ENCODE assay signal across 1 cellular context in genomic region chr11:66421492-66422205, GRCh38.
A peak's percentile ranks its signal among the peaks of the same experiment; 100 is the strongest.
TF ChIP-seq lines count a peak whose summit lies in the region.

No MANE protein-coding gene starts in this region.

TF ChIP-seq in HEK293, 187 proteins besides CTCF, POLR2A, EP300 and RAD21 (continued from another document and continues in another):
- TF ChIP-seq ZNF645 (tag by site-specific recombination; IDR thresholded peaks at IDR 0.05), result no peak
- peak; percentile 72 for TF ChIP-seq ZBTB10 (tag by site-specific recombination; IDR thresholded peaks at IDR 0.05)
- 0 out of 2 replicates have a peak, but pooled peaks have one; percentile 74 for TF ChIP-seq ZNF24 (tag by site-specific recombination; IDR thresholded peaks at IDR 0.05)
- peak; percentile 100 for TF ChIP-seq HOXC10 (CRISPR knock-in tag; IDR thresholded peaks at IDR 0.05)
- TF ChIP-seq ZNF777 (tag by site-specific recombination; IDR thresholded peaks at IDR 0.05; ENCODE audit: borderline replicate concordance), result no peak
- TF ChIP-seq ZNF548 (tag by site-specific recombination; IDR thresholded peaks at IDR 0.05), result no peak
- no peak for TF ChIP-seq ZNF10 (tag by site-specific recombination; IDR thresholded peaks at IDR 0.05)
- TF ChIP-seq ZNF146 (tag by site-specific recombination; IDR thresholded peaks at IDR 0.05), result 0 out of 2 replicates have a peak, but pooled peaks have one; percentile 16
- TF ChIP-seq ZNF23 (tag by site-specific recombination; IDR thresholded peaks at IDR 0.05; ENCODE audit: borderline replicate concordance), result no peak
- TF ChIP-seq ZNF114 (tag by site-specific recombination; IDR thresholded peaks at IDR 0.05), result no peak
- TF ChIP-seq ZNF274 (IDR thresholded peaks at IDR 0.05; ENCODE audit: low read length), result no peak
- TF ChIP-seq ZNF274 (tag by site-specific recombination; IDR thresholded peaks at IDR 0.05; ENCODE audit: borderline replicate concordance), result no peak
- peak; percentile 75; the same call in 1 of the 2 replicates for TF ChIP-seq ZBTB7A (tag by site-specific recombination; IDR thresholded peaks at IDR 0.05; ENCODE audit: low read depth)
- no peak for TF ChIP-seq ZNF768 (tag by site-specific recombination; IDR thresholded peaks at IDR 0.05)
- no peak for TF ChIP-seq ZIC2 (tag by site-specific recombination; IDR thresholded peaks at IDR 0.05)
- peak; percentile 71; the same call in 1 of the 2 replicates for TF ChIP-seq KLF16 (tag by site-specific recombination; IDR thresholded peaks at IDR 0.05)
- 0 out of 2 replicates have a peak, but pooled peaks have one; percentile 38 for TF ChIP-seq ZNF266 (tag by site-specific recombination; IDR thresholded peaks at IDR 0.05; ENCODE audit: low read depth)
- no peak for TF ChIP-seq ZNF626 (tag by site-specific recombination; IDR thresholded peaks at IDR 0.05)
- TF ChIP-seq ZBTB8A (tag by site-specific recombination; IDR thresholded peaks at IDR 0.05), result peak; percentile 59
- no peak; the same call in 1 of the 2 replicates for TF ChIP-seq ZBTB11 (tag by site-specific recombination; conservative IDR thresholded peaks at IDR 0.05; ENCODE audit: low read depth)
- TF ChIP-seq ZNF132 (tag by site-specific recombination; IDR thresholded peaks at IDR 0.05; ENCODE audit: borderline replicate concordance), result no peak
- peak; percentile 100 for TF ChIP-seq HOXD13 (CRISPR knock-in tag; IDR thresholded peaks at IDR 0.05; ENCODE audit: borderline replicate concordance)
- peak; percentile 61 for TF ChIP-seq ZBTB6 (tag by site-specific recombination; IDR thresholded peaks at IDR 0.05)
- peak; percentile 94 for TF ChIP-seq ZNF660 (tag by site-specific recombination; IDR thresholded peaks at IDR 0.05)
- no peak for TF ChIP-seq ZNF510 (tag by site-specific recombination; IDR thresholded peaks at IDR 0.05; ENCODE audit: insufficient replicate concordance)
- no peak for TF ChIP-seq ZNF248 (tag by site-specific recombination; IDR thresholded peaks at IDR 0.05)
- no peak for TF ChIP-seq ZNF19 (tag by site-specific recombination; IDR thresholded peaks at IDR 0.05; ENCODE audit: low read depth)
- no peak; the same call in 1 of the 2 replicates for TF ChIP-seq GLIS2 (tag by site-specific recombination; IDR thresholded peaks at IDR 0.05)
- TF ChIP-seq ZNF398 (tag by site-specific recombination; IDR thresholded peaks at IDR 0.05), result no peak
- no peak for TF ChIP-seq ZNF529 (tag by site-specific recombination; IDR thresholded peaks at IDR 0.05; ENCODE audit: insufficient replicate concordance)
- no peak for TF ChIP-seq ZNF48 (tag by site-specific recombination; IDR thresholded peaks at IDR 0.05)
- peak; percentile 84 for TF ChIP-seq KLF8 (tag by site-specific recombination; IDR thresholded peaks at IDR 0.05)
- no peak for TF ChIP-seq ZNF211 (tag by site-specific recombination; IDR thresholded peaks at IDR 0.05; ENCODE audit: low read depth)
- TF ChIP-seq KLF1 (tag by site-specific recombination; IDR thresholded peaks at IDR 0.05), result peak; percentile 39; the same call in 1 of the 2 replicates
- TF ChIP-seq SP3 (tag by site-specific recombination; IDR thresholded peaks at IDR 0.05), result 0 out of 2 replicates have a peak, but pooled peaks have one; percentile 34
- 0 out of 2 replicates have a peak, but pooled peaks have one; percentile 26 for TF ChIP-seq MYNN (tag by site-specific recombination; IDR thresholded peaks at IDR 0.05; ENCODE audit: borderline replicate concordance)
- no peak for TF ChIP-seq ZNF677 (tag by site-specific recombination; IDR thresholded peaks at IDR 0.05)
- peak; percentile 87 for TF ChIP-seq SCRT2 (tag by site-specific recombination; IDR thresholded peaks at IDR 0.05)
- TF ChIP-seq KLF7 (tag by site-specific recombination; IDR thresholded peaks at IDR 0.05; ENCODE audit: borderline replicate concordance), result no peak
- TF ChIP-seq ZNF324 (tag by site-specific recombination; IDR thresholded peaks at IDR 0.05), result peak; percentile 80
- TF ChIP-seq ZBTB44 (tag by site-specific recombination; IDR thresholded peaks at IDR 0.05), result peak; percentile 79
- TF ChIP-seq ZNF549 (tag by site-specific recombination; IDR thresholded peaks at IDR 0.05), result no peak
- TF ChIP-seq ZNF311 (tag by site-specific recombination; IDR thresholded peaks at IDR 0.05; ENCODE audit: borderline replicate concordance), result no peak
- no peak for TF ChIP-seq ZNF747 (tag by site-specific recombination; IDR thresholded peaks at IDR 0.05)
- TF ChIP-seq ZNF426 (tag by site-specific recombination; IDR thresholded peaks at IDR 0.05), result peak; percentile 21; the same call in 1 of the 2 replicates
- TF ChIP-seq ATF2 (tag by site-specific recombination; IDR thresholded peaks at IDR 0.05; ENCODE audit: low read depth), result no peak
- TF ChIP-seq BCL11B (tag by site-specific recombination; IDR thresholded peaks at IDR 0.05; ENCODE audit: low read depth), result no peak
- peak; percentile 100 for TF ChIP-seq REST (tag by site-specific recombination; IDR thresholded peaks at IDR 0.05)
